In genomic region chr15:40398413-40398873, GRCh38 we compare ENCODE assay signal across 8 cellular contexts. TPM values are rescaled to one million over a fixed set of nuclear protein-coding genes. Genes with fewer than 3 reads are reported as not detected.
DNase-seq lines count a peak whose midpoint lies in the region; ATAC-seq and TF ChIP-seq lines count a peak whose summit lies in the region.
"Had no signal": no experiment of that assay in that cellular context is flagged by ENCODE, and none has a peak within 500 bp of the region (broad histone marks: within the 10 kb centered on the region; RNA-seq: fewer than 3 reads in every experiment).

No MANE protein-coding gene starts in this region.

- peak overlapping the region; percentile 16 to 80 (median 55) for H3K4me3 Mint-ChIP-seq in naive thymus-derived CD8-positive, alpha-beta T cell

- peaks cover 5 to 25% (median 16%) of the 10 kb centered on the region in 4 donors for H3K4me1 Mint-ChIP-seq in naive thymus-derived CD8-positive, alpha-beta T cell

- no peak for DNase-seq in naive thymus-derived CD8-positive, alpha-beta T cell
- no peak for DNase-seq in esophagus muscularis mucosa (ENCODE audit: extremely low spot score)
- DNase-seq in effector CD8-positive, alpha-beta T cell (lab: John Stamatoyannopoulos, UW), result no peak
- DNase-seq: retina had no signal

- POLR2A ChIA-PET in naive thymus-derived CD8-positive, alpha-beta T cell (lab: Charles Lee), result interaction anchor here (1.0 to 1.6 kb wide), 2 partner anchors 8 to 12 kb away, joined by 3 to 9 read pairs; partner anchors contain the start of gene IVD

- H3K4me1 ChIP-seq in OCI-LY3 (ENCODE audit: low read length), result peaks cover 23% of the 10 kb centered on the region
- H3K4me1 ChIP-seq in esophagus muscularis mucosa, result no peaks in the 10 kb centered on the region

- H3K27ac Mint-ChIP-seq in naive thymus-derived CD8-positive, alpha-beta T cell, result peak overlapping the region in 7 of 10 donors; percentile 17 to 79 (median 41)

- ATAC-seq in GM18520 (IDR thresholded peaks at IDR 0.05; ENCODE audit: unreplicated experiment) (peak; percentile 64), HG02678 (IDR thresholded peaks at IDR 0.05; ENCODE audit: unreplicated experiment) (peak; percentile 79), GM21390 (IDR thresholded peaks at IDR 0.05; ENCODE audit: unreplicated experiment) (no peak)
- peak; percentile 39 to 52 for ATAC-seq in naive thymus-derived CD8-positive, alpha-beta T cell

- H3K27me3 Mint-ChIP-seq in naive thymus-derived CD8-positive, alpha-beta T cell, result no peaks in the 10 kb centered on the region

- peak overlapping the region; percentile 71 for H3K4me2 ChIP-seq in OCI-LY3 (ENCODE audit: low read length)

- H3K79me2 ChIP-seq in OCI-LY3 (ENCODE audit: low read length), result no peaks in the 10 kb centered on the region

- intact Hi-C loops in esophagus muscularis mucosa (cut with DNase I), result no loop called here

- no peaks in the 10 kb centered on the region for H3K27me3 ChIP-seq in OCI-LY3 (ENCODE audit: low read depth, low read length)
- no peaks in the 10 kb centered on the region for H3K27me3 ChIP-seq in esophagus muscularis mucosa

- no peak for TF ChIP-seq CTCF in OCI-LY3 (IDR thresholded peaks at IDR 0.05; ENCODE audit: low read depth, low read length)
- TF ChIP-seq CTCF in esophagus muscularis mucosa (IDR thresholded peaks at IDR 0.05), result no peak

- TF ChIP-seq POLR2A in esophagus muscularis mucosa (IDR thresholded peaks at IDR 0.05; ENCODE audit: low read depth), result no peak

- TF ChIP-seq EP300 in esophagus muscularis mucosa (IDR thresholded peaks at IDR 0.05), result no peak

- no peak overlapping the region for H2AFZ ChIP-seq in OCI-LY3 (ENCODE audit: low read depth, low read length)

- H3K27ac ChIP-seq in OCI-LY3 (ENCODE audit: low read length), result peak overlapping the region; percentile 79
- H3K27ac ChIP-seq in esophagus muscularis mucosa (replicated peaks in 1 of 4), result no peak overlapping the region

- no peaks in the 10 kb centered on the region for H4K20me1 ChIP-seq in OCI-LY3 (ENCODE audit: insufficient read depth, low read length)

- H3K36me3 ChIP-seq in OCI-LY3 (replicated peaks; ENCODE audit: low read depth, low read length) (peaks cover 18% of the 10 kb centered on the region), esophagus muscularis mucosa (peaks cover 0 to 11% (median 9%) of the 10 kb centered on the region in 4 donors)

- no peaks in the 10 kb centered on the region for H3K9me3 Mint-ChIP-seq in naive thymus-derived CD8-positive, alpha-beta T cell

- WGBS in esophagus muscularis mucosa, result 53% methylated on average over 4 of the region's 4 CpGs

- peaks cover 0 to 5% (median 4%) of the 10 kb centered on the region in 3 donors for H3K36me3 Mint-ChIP-seq in naive thymus-derived CD8-positive, alpha-beta T cell

- peak overlapping the region; percentile 42; the same call in 1 of the 2 replicates for H3K9ac ChIP-seq in OCI-LY3 (ENCODE audit: low read length)

- H3K9me3 ChIP-seq in OCI-LY3 (ENCODE audit: insufficient read depth, low read length) (no peaks in the 10 kb centered on the region), esophagus muscularis mucosa (no peaks in the 10 kb centered on the region)

- H3K4me3 ChIP-seq in OCI-LY3 (ENCODE audit: low read length), result peak overlapping the region; percentile 61
- H3K4me3 ChIP-seq in esophagus muscularis mucosa, result no peak overlapping the region

RNA-seq across cellular contexts. Expression of gene IVD, which starts 7.2 kb away (rescaled TPM):
- total RNA-seq in naive thymus-derived CD8-positive, alpha-beta T cell, result 100 to 1,000 TPM; 120 TPM
- polyA plus RNA-seq in naive thymus-derived CD8-positive, alpha-beta T cell, result 10 to 100 TPM; 48.2 to 77.7 (median 49.5) TPM
- 10 to 100 TPM; 38.8 to 50.7 (median 44.7) TPM for total RNA-seq in esophagus muscularis mucosa

RNA-seq across cellular contexts. Expression of gene KNSTRN, which starts 15.9 kb away (rescaled TPM):
- total RNA-seq in naive thymus-derived CD8-positive, alpha-beta T cell, result 1 to 10 TPM; 8.4 to 8.8 TPM
- polyA plus RNA-seq in naive thymus-derived CD8-positive, alpha-beta T cell, result 1 to 10 TPM; 2.1 to 2.8 (median 2.4) TPM
- total RNA-seq in esophagus muscularis mucosa, result 10 to 100 TPM in 1 of 4 donors, 1 to 10 TPM in 3; 4.6 to 15.6 (median 6.4) TPM

RNA-seq across cellular contexts. Expression of gene DISP2, which starts 40.4 kb away (rescaled TPM):
- under 1 TPM; 0.31 to 0.52 TPM for total RNA-seq in naive thymus-derived CD8-positive, alpha-beta T cell
- polyA plus RNA-seq in naive thymus-derived CD8-positive, alpha-beta T cell, result under 1 TPM; 0.02 to 0.73 (median 0.42) TPM
- under 1 TPM; 0.13 to 0.42 (median 0.26) TPM for total RNA-seq in esophagus muscularis mucosa

RNA-seq across cellular contexts. Expression of gene BAHD1, which starts 42.3 kb away (rescaled TPM):
- total RNA-seq in naive thymus-derived CD8-positive, alpha-beta T cell, result 10 to 100 TPM; 37.1 to 37.6 TPM
- polyA plus RNA-seq in naive thymus-derived CD8-positive, alpha-beta T cell, result 1 to 10 TPM; 1.5 to 3.3 (median 1.7) TPM
- total RNA-seq in esophagus muscularis mucosa, result 10 to 100 TPM; 11.6 to 29.6 (median 22.3) TPM

RNA-seq across cellular contexts. Expression of gene PHGR1, which starts 47.6 kb away (rescaled TPM):
- total RNA-seq in naive thymus-derived CD8-positive, alpha-beta T cell, result not detected
- not detected for polyA plus RNA-seq in naive thymus-derived CD8-positive, alpha-beta T cell
- 1 to 10 TPM in 1 of 4 donors, not detected in 3; 1.8 TPM for total RNA-seq in esophagus muscularis mucosa
